Comparison of ENCODE assay signal across 1 cellular context in genomic region chr3:38387862-38388261, GRCh38.
A peak's percentile ranks its signal among the peaks of the same experiment; 100 is the strongest.
TF ChIP-seq lines count a peak whose summit lies in the region.

No MANE protein-coding gene starts in this region.

TF ChIP-seq in HepG2, 621 proteins besides CTCF, POLR2A, EP300 and RAD21 (continued from another document and continues in another):
- TF ChIP-seq ZBTB37 (CRISPR knock-in tag; IDR thresholded peaks at IDR 0.05) (no peak), ZNF598 (CRISPR knock-in tag; IDR thresholded peaks at IDR 0.05; ENCODE audit: borderline replicate concordance) (no peak), ZNF160 (CRISPR knock-in tag; IDR thresholded peaks at IDR 0.05) (no peak), ZNF891 (CRISPR knock-in tag; IDR thresholded peaks at IDR 0.05) (no peak), BRD4 (CRISPR knock-in tag; IDR thresholded peaks at IDR 0.05) (no peak), ZNF331 (CRISPR knock-in tag; IDR thresholded peaks at IDR 0.05) (no peak), AGO1 (IDR thresholded peaks at IDR 0.05; ENCODE audit: low read depth, low read length, poor library complexity, severe bottlenecking) (no peak), ZNF441 (CRISPR knock-in tag; IDR thresholded peaks at IDR 0.05; ENCODE audit: borderline replicate concordance) (no peak), NCOA2 (CRISPR knock-in tag; IDR thresholded peaks at IDR 0.05) (no peak), TARDBP (CRISPR knock-in tag; IDR thresholded peaks at IDR 0.05) (peak; percentile 20; the same call in 1 of the 2 replicates), SP4 (CRISPR knock-in tag; IDR thresholded peaks at IDR 0.05) (no peak), E2F1 (CRISPR knock-in tag; IDR thresholded peaks at IDR 0.05) (no peak), ZNF710 (CRISPR knock-in tag; IDR thresholded peaks at IDR 0.05; ENCODE audit: borderline replicate concordance) (no peak), RFX1 (IDR thresholded peaks at IDR 0.05) (no peak), CREM (IDR thresholded peaks at IDR 0.05) (peak; percentile 40; the same call in 1 of the 2 replicates), CREM (CRISPR knock-in tag; IDR thresholded peaks at IDR 0.05) (no peak), MTF1 (CRISPR knock-in tag; IDR thresholded peaks at IDR 0.05) (no peak), BCL6 (CRISPR knock-in tag; IDR thresholded peaks at IDR 0.05) (peak; percentile 72), ZNF510 (CRISPR knock-in tag; IDR thresholded peaks at IDR 0.05; ENCODE audit: low read depth) (no peak), SAP130 (CRISPR knock-in tag; IDR thresholded peaks at IDR 0.05; ENCODE audit: low read depth) (peak; percentile 58; the same call in 1 of the 2 replicates), MIXL1 (CRISPR knock-in tag; IDR thresholded peaks at IDR 0.05) (peak; percentile 41; the same call in 1 of the 2 replicates), EZH2 (conservative IDR thresholded peaks at IDR 0.05; ENCODE audit: low read depth, low read length) (no peak), MLLT10 (CRISPR knock-in tag; IDR thresholded peaks at IDR 0.05) (no peak), ELF3 (CRISPR knock-in tag; IDR thresholded peaks at IDR 0.05) (peak; percentile 84), TBL1XR1 (IDR thresholded peaks at IDR 0.05; ENCODE audit: borderline replicate concordance, low read length, partially characterized antibody) (no peak), SIX1 (CRISPR knock-in tag; IDR thresholded peaks at IDR 0.05; ENCODE audit: borderline replicate concordance) (no peak), PHB2 (IDR thresholded peaks at IDR 0.05; ENCODE audit: partially characterized antibody) (no peak), TCF7 (IDR thresholded peaks at IDR 0.05; ENCODE audit: low read depth) (peak; percentile 20; the same call in 1 of the 2 replicates), KDM5B (CRISPR knock-in tag; IDR thresholded peaks at IDR 0.05; ENCODE audit: borderline replicate concordance) (no peak), RARA (CRISPR knock-in tag; IDR thresholded peaks at IDR 0.05) (peak; percentile 65; the same call in 1 of the 2 replicates)
- TF ChIP-seq, protein P1, sequence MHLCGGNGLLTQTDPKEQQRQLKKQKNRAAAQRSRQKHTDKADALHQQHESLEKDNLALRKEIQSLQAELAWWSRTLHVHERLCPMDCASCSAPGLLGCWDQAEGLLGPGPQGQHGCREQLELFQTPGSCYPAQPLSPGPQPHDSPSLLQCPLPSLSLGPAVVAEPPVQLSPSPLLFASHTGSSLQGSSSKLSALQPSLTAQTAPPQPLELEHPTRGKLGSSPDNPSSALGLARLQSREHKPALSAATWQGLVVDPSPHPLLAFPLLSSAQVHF (CRISPR knock-in tag; IDR thresholded peaks at IDR 0.05), result no peak
- TF ChIP-seq, protein P2, sequence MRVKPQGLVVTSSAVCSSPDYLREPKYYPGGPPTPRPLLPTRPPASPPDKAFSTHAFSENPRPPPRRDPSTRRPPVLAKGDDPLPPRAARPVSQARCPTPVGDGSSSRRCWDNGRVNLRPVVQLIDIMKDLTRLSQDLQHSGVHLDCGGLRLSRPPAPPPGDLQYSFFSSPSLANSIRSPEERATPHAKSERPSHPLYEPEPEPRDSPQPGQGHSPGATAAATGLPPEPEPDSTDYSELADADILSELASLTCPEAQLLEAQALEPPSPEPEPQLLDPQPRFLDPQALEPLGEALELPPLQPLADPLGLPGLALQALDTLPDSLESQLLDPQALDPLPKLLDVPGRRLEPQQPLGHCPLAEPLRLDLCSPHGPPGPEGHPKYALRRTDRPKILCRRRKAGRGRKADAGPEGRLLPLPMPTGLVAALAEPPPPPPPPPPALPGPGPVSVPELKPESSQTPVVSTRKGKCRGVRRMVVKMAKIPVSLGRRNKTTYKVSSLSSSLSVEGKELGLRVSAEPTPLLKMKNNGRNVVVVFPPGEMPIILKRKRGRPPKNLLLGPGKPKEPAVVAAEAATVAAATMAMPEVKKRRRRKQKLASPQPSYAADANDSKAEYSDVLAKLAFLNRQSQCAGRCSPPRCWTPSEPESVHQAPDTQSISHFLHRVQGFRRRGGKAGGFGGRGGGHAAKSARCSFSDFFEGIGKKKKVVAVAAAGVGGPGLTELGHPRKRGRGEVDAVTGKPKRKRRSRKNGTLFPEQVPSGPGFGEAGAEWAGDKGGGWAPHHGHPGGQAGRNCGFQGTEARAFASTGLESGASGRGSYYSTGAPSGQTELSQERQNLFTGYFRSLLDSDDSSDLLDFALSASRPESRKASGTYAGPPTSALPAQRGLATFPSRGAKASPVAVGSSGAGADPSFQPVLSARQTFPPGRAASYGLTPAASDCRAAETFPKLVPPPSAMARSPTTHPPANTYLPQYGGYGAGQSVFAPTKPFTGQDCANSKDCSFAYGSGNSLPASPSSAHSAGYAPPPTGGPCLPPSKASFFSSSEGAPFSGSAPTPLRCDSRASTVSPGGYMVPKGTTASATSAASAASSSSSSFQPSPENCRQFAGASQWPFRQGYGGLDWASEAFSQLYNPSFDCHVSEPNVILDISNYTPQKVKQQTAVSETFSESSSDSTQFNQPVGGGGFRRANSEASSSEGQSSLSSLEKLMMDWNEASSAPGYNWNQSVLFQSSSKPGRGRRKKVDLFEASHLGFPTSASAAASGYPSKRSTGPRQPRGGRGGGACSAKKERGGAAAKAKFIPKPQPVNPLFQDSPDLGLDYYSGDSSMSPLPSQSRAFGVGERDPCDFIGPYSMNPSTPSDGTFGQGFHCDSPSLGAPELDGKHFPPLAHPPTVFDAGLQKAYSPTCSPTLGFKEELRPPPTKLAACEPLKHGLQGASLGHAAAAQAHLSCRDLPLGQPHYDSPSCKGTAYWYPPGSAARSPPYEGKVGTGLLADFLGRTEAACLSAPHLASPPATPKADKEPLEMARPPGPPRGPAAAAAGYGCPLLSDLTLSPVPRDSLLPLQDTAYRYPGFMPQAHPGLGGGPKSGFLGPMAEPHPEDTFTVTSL (CRISPR knock-in tag; IDR thresholded peaks at IDR 0.05; ENCODE audit: borderline replicate concordance), result peak; percentile 63; the same call in 1 of the 2 replicates
- TF ChIP-seq, protein P3, sequence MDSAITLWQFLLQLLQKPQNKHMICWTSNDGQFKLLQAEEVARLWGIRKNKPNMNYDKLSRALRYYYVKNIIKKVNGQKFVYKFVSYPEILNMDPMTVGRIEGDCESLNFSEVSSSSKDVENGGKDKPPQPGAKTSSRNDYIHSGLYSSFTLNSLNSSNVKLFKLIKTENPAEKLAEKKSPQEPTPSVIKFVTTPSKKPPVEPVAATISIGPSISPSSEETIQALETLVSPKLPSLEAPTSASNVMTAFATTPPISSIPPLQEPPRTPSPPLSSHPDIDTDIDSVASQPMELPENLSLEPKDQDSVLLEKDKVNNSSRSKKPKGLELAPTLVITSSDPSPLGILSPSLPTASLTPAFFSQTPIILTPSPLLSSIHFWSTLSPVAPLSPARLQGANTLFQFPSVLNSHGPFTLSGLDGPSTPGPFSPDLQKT (CRISPR knock-in tag; IDR thresholded peaks at IDR 0.05; ENCODE audit: borderline replicate concordance), result no peak
- TF ChIP-seq, protein P4, sequence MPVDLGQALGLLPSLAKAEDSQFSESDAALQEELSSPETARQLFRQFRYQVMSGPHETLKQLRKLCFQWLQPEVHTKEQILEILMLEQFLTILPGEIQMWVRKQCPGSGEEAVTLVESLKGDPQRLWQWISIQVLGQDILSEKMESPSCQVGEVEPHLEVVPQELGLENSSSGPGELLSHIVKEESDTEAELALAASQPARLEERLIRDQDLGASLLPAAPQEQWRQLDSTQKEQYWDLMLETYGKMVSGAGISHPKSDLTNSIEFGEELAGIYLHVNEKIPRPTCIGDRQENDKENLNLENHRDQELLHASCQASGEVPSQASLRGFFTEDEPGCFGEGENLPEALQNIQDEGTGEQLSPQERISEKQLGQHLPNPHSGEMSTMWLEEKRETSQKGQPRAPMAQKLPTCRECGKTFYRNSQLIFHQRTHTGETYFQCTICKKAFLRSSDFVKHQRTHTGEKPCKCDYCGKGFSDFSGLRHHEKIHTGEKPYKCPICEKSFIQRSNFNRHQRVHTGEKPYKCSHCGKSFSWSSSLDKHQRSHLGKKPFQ (CRISPR knock-in tag; IDR thresholded peaks at IDR 0.05; ENCODE audit: insufficient replicate concordance), result no peak
- TF ChIP-seq, protein P5, sequence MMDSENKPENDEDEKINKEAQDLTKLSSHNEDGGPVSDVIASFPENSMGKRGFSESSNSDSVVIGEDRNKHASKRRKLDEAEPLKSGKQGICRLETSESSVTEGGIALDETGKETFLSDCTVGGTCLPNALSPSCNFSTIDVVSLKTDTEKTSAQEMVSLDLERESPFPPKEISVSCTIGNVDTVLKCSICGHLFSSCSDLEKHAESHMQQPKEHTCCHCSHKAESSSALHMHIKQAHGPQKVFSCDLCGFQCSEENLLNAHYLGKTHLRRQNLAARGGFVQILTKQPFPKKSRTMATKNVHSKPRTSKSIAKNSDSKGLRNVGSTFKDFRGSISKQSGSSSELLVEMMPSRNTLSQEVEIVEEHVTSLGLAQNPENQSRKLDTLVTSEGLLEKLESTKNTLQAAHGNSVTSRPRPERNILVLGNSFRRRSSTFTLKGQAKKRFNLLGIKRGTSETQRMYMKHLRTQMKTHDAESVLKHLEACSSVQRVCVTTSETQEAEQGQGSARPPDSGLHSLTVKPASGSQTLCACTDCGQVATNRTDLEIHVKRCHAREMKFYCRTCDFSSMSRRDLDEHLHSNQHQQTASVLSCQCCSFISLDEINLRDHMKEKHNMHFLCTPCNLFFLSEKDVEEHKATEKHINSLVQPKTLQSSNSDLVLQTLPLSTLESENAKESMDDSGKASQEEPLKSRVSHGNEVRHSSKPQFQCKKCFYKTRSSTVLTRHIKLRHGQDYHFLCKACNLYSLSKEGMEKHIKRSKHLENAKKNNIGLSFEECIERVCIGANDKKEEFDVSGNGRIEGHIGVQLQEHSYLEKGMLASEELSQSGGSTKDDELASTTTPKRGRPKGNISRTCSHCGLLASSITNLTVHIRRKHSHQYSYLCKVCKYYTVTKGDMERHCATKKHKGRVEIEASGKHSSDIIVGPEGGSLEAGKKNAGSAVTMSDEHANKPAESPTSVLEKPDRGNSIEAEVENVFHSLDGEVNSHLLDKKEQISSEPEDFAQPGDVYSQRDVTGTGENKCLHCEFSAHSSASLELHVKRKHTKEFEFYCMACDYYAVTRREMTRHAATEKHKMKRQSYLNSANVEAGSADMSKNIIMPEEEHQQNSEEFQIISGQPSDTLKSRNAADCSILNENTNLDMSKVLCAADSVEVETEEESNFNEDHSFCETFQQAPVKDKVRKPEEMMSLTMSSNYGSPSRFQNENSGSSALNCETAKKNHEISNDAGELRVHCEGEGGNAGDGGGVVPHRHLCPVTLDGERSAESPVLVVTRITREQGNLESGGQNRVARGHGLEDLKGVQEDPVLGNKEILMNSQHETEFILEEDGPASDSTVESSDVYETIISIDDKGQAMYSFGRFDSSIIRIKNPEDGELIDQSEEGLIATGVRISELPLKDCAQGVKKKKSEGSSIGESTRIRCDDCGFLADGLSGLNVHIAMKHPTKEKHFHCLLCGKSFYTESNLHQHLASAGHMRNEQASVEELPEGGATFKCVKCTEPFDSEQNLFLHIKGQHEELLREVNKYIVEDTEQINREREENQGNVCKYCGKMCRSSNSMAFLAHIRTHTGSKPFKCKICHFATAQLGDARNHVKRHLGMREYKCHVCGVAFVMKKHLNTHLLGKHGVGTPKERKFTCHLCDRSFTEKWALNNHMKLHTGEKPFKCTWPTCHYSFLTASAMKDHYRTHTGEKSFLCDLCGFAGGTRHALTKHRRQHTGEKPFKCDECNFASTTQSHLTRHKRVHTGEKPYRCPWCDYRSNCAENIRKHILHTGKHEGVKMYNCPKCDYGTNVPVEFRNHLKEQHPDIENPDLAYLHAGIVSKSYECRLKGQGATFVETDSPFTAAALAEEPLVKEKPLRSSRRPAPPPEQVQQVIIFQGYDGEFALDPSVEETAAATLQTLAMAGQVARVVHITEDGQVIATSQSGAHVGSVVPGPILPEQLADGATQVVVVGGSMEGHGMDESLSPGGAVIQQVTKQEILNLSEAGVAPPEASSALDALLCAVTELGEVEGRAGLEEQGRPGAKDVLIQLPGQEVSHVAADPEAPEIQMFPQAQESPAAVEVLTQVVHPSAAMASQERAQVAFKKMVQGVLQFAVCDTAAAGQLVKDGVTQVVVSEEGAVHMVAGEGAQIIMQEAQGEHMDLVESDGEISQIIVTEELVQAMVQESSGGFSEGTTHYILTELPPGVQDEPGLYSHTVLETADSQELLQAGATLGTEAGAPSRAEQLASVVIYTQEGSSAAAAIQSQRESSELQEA (CRISPR knock-in tag; IDR thresholded peaks at IDR 0.05; ENCODE audit: not compliant biosample characterization), result no peak
- TF ChIP-seq, protein P6, sequence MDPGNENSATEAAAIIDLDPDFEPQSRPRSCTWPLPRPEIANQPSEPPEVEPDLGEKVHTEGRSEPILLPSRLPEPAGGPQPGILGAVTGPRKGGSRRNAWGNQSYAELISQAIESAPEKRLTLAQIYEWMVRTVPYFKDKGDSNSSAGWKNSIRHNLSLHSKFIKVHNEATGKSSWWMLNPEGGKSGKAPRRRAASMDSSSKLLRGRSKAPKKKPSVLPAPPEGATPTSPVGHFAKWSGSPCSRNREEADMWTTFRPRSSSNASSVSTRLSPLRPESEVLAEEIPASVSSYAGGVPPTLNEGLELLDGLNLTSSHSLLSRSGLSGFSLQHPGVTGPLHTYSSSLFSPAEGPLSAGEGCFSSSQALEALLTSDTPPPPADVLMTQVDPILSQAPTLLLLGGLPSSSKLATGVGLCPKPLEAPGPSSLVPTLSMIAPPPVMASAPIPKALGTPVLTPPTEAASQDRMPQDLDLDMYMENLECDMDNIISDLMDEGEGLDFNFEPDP (CRISPR knock-in tag; conservative IDR thresholded peaks at IDR 0.05), result no peak
